In the genomic region with DNA sequence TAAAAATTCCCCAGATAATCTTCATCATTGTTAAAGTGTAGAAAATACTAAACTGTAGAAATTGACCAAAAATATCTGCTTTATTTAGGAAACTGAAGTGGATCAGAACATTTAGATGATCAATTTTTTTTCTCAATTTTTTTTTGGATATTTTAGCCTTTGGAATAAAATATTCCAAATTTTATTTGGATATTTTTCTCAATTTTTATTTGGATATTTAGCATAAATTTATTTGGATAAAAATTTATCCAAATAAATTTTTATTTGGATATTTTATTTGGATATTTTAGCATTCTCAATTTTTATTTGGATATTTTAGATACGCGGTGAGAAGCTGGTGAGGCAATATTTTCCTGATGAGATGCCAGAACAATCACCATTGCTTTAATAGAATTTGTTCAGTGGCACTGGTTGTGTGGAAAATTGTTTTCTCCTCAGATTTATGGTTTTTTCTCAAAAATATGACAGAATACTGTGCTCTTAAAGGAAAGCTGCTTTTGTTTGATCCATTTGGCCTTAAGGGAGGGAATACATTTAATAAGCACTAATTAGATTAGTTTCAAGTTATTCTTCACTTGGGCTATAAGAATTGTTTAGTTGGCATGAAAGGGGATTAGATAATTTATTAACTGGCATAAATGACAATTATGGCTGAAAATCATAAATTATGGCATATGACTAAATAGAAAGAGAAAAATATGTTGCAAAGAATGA, we compare ENCODE assay signal across 26 cellular contexts.
"Had no signal": no experiment of that assay in that cellular context is flagged by ENCODE, and none has a peak within 500 bp of the region (broad histone marks: within the 10 kb centered on the region; RNA-seq: fewer than 3 reads in every experiment).

No MANE protein-coding gene starts in this region.

- H3K27me3 ChIP-seq: ascending aorta, breast epithelium, colonic mucosa, gastrocnemius medialis had no signal

- H3K27me3 Mint-ChIP-seq: activated CD4-positive, alpha-beta memory T cell treated with anti-CD3 and anti-CD28 coated beads, Interleukin-2, amount 10 ng/mL, durations not matched to agents 7 days and 5 days; activated CD4-positive, alpha-beta T cell treated with anti-CD3 and anti-CD28 coated beads, Interleukin-2, amount 10 ng/mL, durations not matched to agents 7 days and 5 days; activated naive CD4-positive, alpha-beta T cell treated with anti-CD3 and anti-CD28 coated beads, Interleukin-2, amount 10 ng/mL, durations not matched to agents 7 days and 5 days; activated naive CD8-positive, alpha-beta T cell treated with anti-CD3 and anti-CD28 coated beads, Interleukin-2, amount 10 ng/mL, durations not matched to agents 7 days and 5 days had no signal

- H3K9me3 ChIP-seq: ascending aorta, breast epithelium, colonic mucosa, gastrocnemius medialis had no signal

- H3K36me3 Mint-ChIP-seq: activated naive CD4-positive, alpha-beta T cell treated with anti-CD3 and anti-CD28 coated beads, Interleukin-2, amount 10 ng/mL, durations not matched to agents 7 days and 5 days; activated naive CD4-positive, alpha-beta T cell treated with anti-CD3 and anti-CD28 coated beads, Interleukin-2, amount 50 U/mL, for 72 hours; activated naive CD8-positive, alpha-beta T cell treated with anti-CD3 and anti-CD28 coated beads, Interleukin-2, amount 10 ng/mL, durations not matched to agents 7 days and 5 days; brain had no signal

- H3K9me3 Mint-ChIP-seq: activated CD4-positive, alpha-beta memory T cell treated with anti-CD3 and anti-CD28 coated beads, Interleukin-2, amount 10 ng/mL, durations not matched to agents 7 days and 5 days; activated CD4-positive, alpha-beta T cell treated with anti-CD3 and anti-CD28 coated beads, Interleukin-2, amount 10 ng/mL, durations not matched to agents 7 days and 5 days; activated naive CD4-positive, alpha-beta T cell treated with anti-CD3 and anti-CD28 coated beads, Interleukin-2, amount 10 ng/mL, durations not matched to agents 7 days and 5 days; activated naive CD8-positive, alpha-beta T cell treated with anti-CD3 and anti-CD28 coated beads, Interleukin-2, amount 10 ng/mL, durations not matched to agents 7 days and 5 days; activated T-cell treated with anti-CD3 and anti-CD28 coated beads, Interleukin-2, amount 50 U/mL, for 24 hours had no signal

- ATAC-seq: activated naive CD4-positive, alpha-beta T cell treated with anti-CD3 and anti-CD28 coated beads, Interleukin-2, amount 50 U/mL, for 72 hours; activated T-cell treated with anti-CD3 and anti-CD28 coated beads, Interleukin-2, amount 50 U/mL, for 72 hours; esophagus mucosa; gastrocnemius medialis had no signal

- H3K4me3 Mint-ChIP-seq: activated CD4-positive, alpha-beta memory T cell treated with anti-CD3 and anti-CD28 coated beads, Interleukin-2, amount 10 ng/mL, durations not matched to agents 7 days and 5 days; activated CD4-positive, alpha-beta T cell treated with anti-CD3 and anti-CD28 coated beads, Interleukin-2, amount 10 ng/mL, durations not matched to agents 7 days and 5 days; activated naive CD4-positive, alpha-beta T cell treated with anti-CD3 and anti-CD28 coated beads, Interleukin-2, amount 10 ng/mL, durations not matched to agents 7 days and 5 days; activated naive CD8-positive, alpha-beta T cell treated with anti-CD3 and anti-CD28 coated beads, Interleukin-2, amount 10 ng/mL, durations not matched to agents 7 days and 5 days; activated T-cell treated with anti-CD3 and anti-CD28 coated beads, Interleukin-2, amount 50 U/mL, for 24 hours; activated T-cell treated with anti-CD3 and anti-CD28 coated beads, Interleukin-2, amount 50 U/mL, for 72 hours had no signal

- DNase-seq: activated CD4-positive, alpha-beta memory T cell treated with anti-CD3 and anti-CD28 coated beads, Interleukin-2, amount 10 ng/mL, durations not matched to agents 7 days and 5 days; activated CD4-positive, alpha-beta T cell treated with anti-CD3 and anti-CD28 coated beads for 1 hour; activated CD4-positive, alpha-beta T cell treated with anti-CD3 and anti-CD28 coated beads for 4 hours; activated CD4-positive, alpha-beta T cell treated with anti-CD3 and anti-CD28 coated beads, Interleukin-2, amount 10 ng/mL, durations not matched to agents 7 days and 5 days; activated CD4-positive, alpha-beta T cell treated with anti-CD3 and anti-CD28 coated beads, Interleukin-2, amount 50 U/mL, for 4 hours; activated CD8-positive, alpha-beta memory T cell treated with anti-CD3 and anti-CD28 coated beads, Interleukin-2, amount 50 U/mL, for 48 hours; activated gamma-delta T cell; activated naive CD4-positive, alpha-beta T cell; activated naive CD4-positive, alpha-beta T cell treated with anti-CD3 and anti-CD28 coated beads, Interleukin-2, amount 10 ng/mL, durations not matched to agents 7 days and 5 days; activated naive CD8-positive, alpha-beta T cell treated with anti-CD3 and anti-CD28 coated beads, Interleukin-2, amount 10 ng/mL, durations not matched to agents 7 days and 5 days; activated T-cell treated with anti-CD3 and anti-CD28 coated beads for 4 hours; activated T-cell treated with anti-CD3 and anti-CD28 coated beads, Interleukin-2, amount 50 U/mL, for 24 hours; activated T-cell treated with anti-CD3 and anti-CD28 coated beads, Interleukin-2, amount 50 U/mL, for 72 hours; central memory CD4-positive, alpha-beta T cell; cerebellar nuclear complex; colonic mucosa; effector CD8-positive, alpha-beta T cell; foreskin fibroblast; gastrocnemius medialis; T-helper 2 cell had no signal

- H3K4me1 Mint-ChIP-seq: activated CD4-positive, alpha-beta memory T cell treated with anti-CD3 and anti-CD28 coated beads, Interleukin-2, amount 10 ng/mL, durations not matched to agents 7 days and 5 days; activated CD4-positive, alpha-beta T cell treated with anti-CD3 and anti-CD28 coated beads, Interleukin-2, amount 10 ng/mL, durations not matched to agents 7 days and 5 days; activated naive CD4-positive, alpha-beta T cell treated with anti-CD3 and anti-CD28 coated beads, Interleukin-2, amount 10 ng/mL, durations not matched to agents 7 days and 5 days; activated naive CD8-positive, alpha-beta T cell treated with anti-CD3 and anti-CD28 coated beads, Interleukin-2, amount 10 ng/mL, durations not matched to agents 7 days and 5 days had no signal

- H3K36me3 ChIP-seq: ascending aorta, breast epithelium, cardiac muscle cell, colonic mucosa, gastrocnemius medialis had no signal

- H3K27ac ChIP-seq: ascending aorta, breast epithelium, cardiac muscle cell, colonic mucosa, gastrocnemius medialis had no signal

- H3K4me1 ChIP-seq: ascending aorta, breast epithelium, colonic mucosa, gastrocnemius medialis had no signal

- H3K27ac Mint-ChIP-seq: activated CD4-positive, alpha-beta memory T cell treated with anti-CD3 and anti-CD28 coated beads, Interleukin-2, amount 10 ng/mL, durations not matched to agents 7 days and 5 days; activated CD4-positive, alpha-beta T cell treated with anti-CD3 and anti-CD28 coated beads, Interleukin-2, amount 10 ng/mL, durations not matched to agents 7 days and 5 days; activated naive CD4-positive, alpha-beta T cell treated with anti-CD3 and anti-CD28 coated beads, Interleukin-2, amount 10 ng/mL, durations not matched to agents 7 days and 5 days; activated naive CD4-positive, alpha-beta T cell treated with anti-CD3 and anti-CD28 coated beads, Interleukin-2, amount 50 U/mL, for 72 hours; activated naive CD8-positive, alpha-beta T cell treated with anti-CD3 and anti-CD28 coated beads, Interleukin-2, amount 10 ng/mL, durations not matched to agents 7 days and 5 days; activated T-cell treated with anti-CD3 and anti-CD28 coated beads, Interleukin-2, amount 50 U/mL, for 24 hours; activated T-cell treated with anti-CD3 and anti-CD28 coated beads, Interleukin-2, amount 50 U/mL, for 72 hours had no signal

- H3K4me3 ChIP-seq: ascending aorta, breast epithelium, cardiac muscle cell, colonic mucosa, gastrocnemius medialis had no signal
